In the genomic region with DNA sequence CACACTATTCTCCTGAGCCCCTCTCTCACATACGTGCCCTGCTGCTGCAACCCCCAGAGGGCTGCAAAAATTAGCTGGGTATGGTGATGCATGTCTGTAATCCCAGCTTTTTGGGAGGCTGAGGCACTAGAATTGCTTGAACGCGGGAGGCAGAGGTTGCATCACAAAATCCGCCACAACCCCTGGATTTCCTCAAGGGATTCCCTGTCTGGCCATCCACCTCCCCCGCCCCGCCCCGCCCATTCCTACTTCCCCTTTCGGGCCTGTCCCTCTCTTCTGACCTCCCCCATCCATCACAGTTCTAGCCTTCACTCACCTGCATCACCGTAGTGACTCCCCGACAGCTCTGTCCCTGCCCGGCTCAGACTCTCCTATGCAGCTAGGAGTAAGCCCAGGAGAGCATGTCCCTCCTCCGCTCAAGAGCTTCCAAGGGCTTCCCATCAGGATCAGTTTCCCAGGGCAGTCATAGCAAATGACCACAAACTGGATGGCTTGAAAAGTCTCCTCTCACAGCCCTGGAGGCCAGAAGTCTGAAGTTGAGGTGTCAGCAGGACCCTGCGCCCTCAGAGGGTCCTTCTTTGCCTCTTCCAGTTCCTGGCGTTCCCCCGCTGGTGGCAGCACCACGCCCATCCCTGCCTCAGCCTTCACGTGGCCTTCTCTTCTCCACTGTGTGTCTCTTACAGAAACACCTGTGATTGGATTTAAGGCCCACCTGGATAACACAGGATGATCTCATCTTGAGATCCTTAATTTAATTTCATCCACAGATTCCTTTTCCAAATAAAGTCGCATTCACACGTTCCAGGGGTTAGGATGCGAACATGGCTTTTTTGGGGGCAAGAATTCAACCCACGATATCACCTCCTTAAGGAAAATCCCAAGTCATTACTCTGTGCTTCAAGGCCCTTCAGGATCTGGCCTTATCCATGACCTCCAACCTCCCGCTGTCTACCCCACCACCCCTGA, we compare ENCODE assay signal across 13 cellular contexts. TPM values are rescaled to one million over a fixed set of nuclear protein-coding genes. Genes with fewer than 3 reads are reported as not detected.
A peak's percentile ranks its signal among the peaks of the same experiment; 100 is the strongest.
DNase-seq lines count a peak whose midpoint lies in the region; ATAC-seq, FAIRE-seq and TF ChIP-seq lines count a peak whose summit lies in the region.
"Had no signal": no experiment of that assay in that cellular context is flagged by ENCODE, and none has a peak within 500 bp of the region (broad histone marks: within the 10 kb centered on the region; RNA-seq: fewer than 3 reads in every experiment).

No MANE protein-coding gene starts in this region.

- H3K9me3 ChIP-seq in OCI-LY1 (ENCODE audit: low read length) (no peaks in the 10 kb centered on the region), endodermal cell (ENCODE audit: control insufficient read depth, low read length) (peaks cover 7% of the 10 kb centered on the region)

- no peaks in the 10 kb centered on the region for H3K9me2 ChIP-seq in OCI-LY1 (ENCODE audit: low read depth, low read length)

- H3K4me3 ChIP-seq in OCI-LY1 (ENCODE audit: low read depth, low read length, poor library complexity, severe bottlenecking) (no peak overlapping the region), endodermal cell (ENCODE audit: low read length) (no peak overlapping the region), foreskin fibroblast (ENCODE audit: low read depth in 1 of 2, low read length in 2 of 2) (no peak overlapping the region)

- CTCF ChIA-PET in activated CD8-positive, alpha-beta memory T cell treated with anti-CD3 and anti-CD28 coated beads, Interleukin-2, amount 10 ng/mL, durations not matched to agents 7 days and 5 days (lab: Charles Lee): interaction anchor here (0.9 to 2.4 kb wide), 2 partner anchors 12 to 181 kb away, joined by 3 to 9 read pairs; no protein-coding TSS in a partner anchor

- no peaks in the 10 kb centered on the region for H3K79me2 ChIP-seq in OCI-LY1 (ENCODE audit: insufficient read depth, low read length)

- H3K27ac Mint-ChIP-seq in endodermal cell (no peak overlapping the region), progenitor cell of endocrine pancreas (peak overlapping the region; percentile 89)
- H3K27ac Mint-ChIP-seq in activated CD8-positive, alpha-beta memory T cell treated with anti-CD3 and anti-CD28 coated beads, Interleukin-2, amount 10 ng/mL, durations not matched to agents 7 days and 5 days: no peak overlapping the region
- H3K27ac Mint-ChIP-seq: T-helper 1 cell treated with Interleukin-12 subunit alpha and Interleukin-12 subunit beta and Interleukin-4 antibody, amounts not matched to agents 30 μg/mL and 1 μg/mL, for 36 hours had no signal

- H3K27me3 Mint-ChIP-seq in endodermal cell (ENCODE audit: insufficient read depth) (peaks cover 48% of the 10 kb centered on the region), progenitor cell of endocrine pancreas (no peaks in the 10 kb centered on the region)
- peaks cover under 1% of the 10 kb centered on the region for H3K27me3 Mint-ChIP-seq in activated CD8-positive, alpha-beta memory T cell treated with anti-CD3 and anti-CD28 coated beads, Interleukin-2, amount 10 ng/mL, durations not matched to agents 7 days and 5 days

- no peaks in the 10 kb centered on the region for H3K36me3 ChIP-seq in OCI-LY1 (ENCODE audit: insufficient read depth, low read length)
- no peaks in the 10 kb centered on the region for H3K36me3 ChIP-seq in endodermal cell (ENCODE audit: control insufficient read depth, insufficient read depth, low read length)

- H3K9ac ChIP-seq in OCI-LY1 (ENCODE audit: low read length) (no peak overlapping the region), endodermal cell (ENCODE audit: extremely low read depth, low read length, poor library complexity, severe bottlenecking) (no peak overlapping the region)
- H3K9ac ChIP-seq: KMS-11 had no signal

- TF ChIP-seq CTCF in D721Med (IDR thresholded peaks at IDR 0.05; ENCODE audit: insufficient read depth, missing control alignments): peak; percentile 10
- peak; percentile 19; the same call in 1 of the 2 replicates for TF ChIP-seq CTCF in OCI-LY1 (IDR thresholded peaks at IDR 0.05; ENCODE audit: low read length)
- TF ChIP-seq CTCF in endodermal cell (conservative IDR thresholded peaks at IDR 0.05): peak; percentile 73
- no peak for TF ChIP-seq CTCF in progenitor cell of endocrine pancreas (IDR thresholded peaks at IDR 0.05; ENCODE audit: unreplicated experiment)
- TF ChIP-seq CTCF in foreskin fibroblast (IDR thresholded peaks at IDR 0.05; ENCODE audit: low read depth, low read length): no peak

- H3K36me3 Mint-ChIP-seq in endodermal cell (ENCODE audit: low read depth): no peaks in the 10 kb centered on the region
- no peaks in the 10 kb centered on the region for H3K36me3 Mint-ChIP-seq in progenitor cell of endocrine pancreas (ENCODE audit: insufficient read depth)
- no peaks in the 10 kb centered on the region for H3K36me3 Mint-ChIP-seq in activated CD8-positive, alpha-beta memory T cell treated with anti-CD3 and anti-CD28 coated beads, Interleukin-2, amount 10 ng/mL, durations not matched to agents 7 days and 5 days

- no peaks in the 10 kb centered on the region for H4K20me1 ChIP-seq in OCI-LY1 (ENCODE audit: insufficient read depth, low read length)

- H3K4me3 Mint-ChIP-seq in endodermal cell: no peak overlapping the region
- no peak overlapping the region for H3K4me3 Mint-ChIP-seq in progenitor cell of endocrine pancreas (ENCODE audit: low read depth)
- H3K4me3 Mint-ChIP-seq in activated CD8-positive, alpha-beta memory T cell treated with anti-CD3 and anti-CD28 coated beads, Interleukin-2, amount 10 ng/mL, durations not matched to agents 7 days and 5 days: no peak overlapping the region
- H3K4me3 Mint-ChIP-seq: central memory CD8-positive, alpha-beta T cell; T-helper 1 cell treated with Interleukin-12 subunit alpha and Interleukin-12 subunit beta and Interleukin-4 antibody, amounts not matched to agents 30 μg/mL and 1 μg/mL, for 36 hours had no signal

- FAIRE-seq in D721Med (lab: Jason Lieb, UNC): no peak

- DNase-seq in D721Med (ENCODE audit: insufficient read length, low spot score) (no peak), endodermal cell (peak; percentile 77), progenitor cell of endocrine pancreas (ENCODE audit: low spot score, unreplicated experiment) (no peak), foreskin fibroblast (no peak)
- DNase-seq in activated CD8-positive, alpha-beta memory T cell treated with anti-CD3 and anti-CD28 coated beads, Interleukin-2, amount 10 ng/mL, durations not matched to agents 7 days and 5 days: no peak
- DNase-seq: activated CD8-positive, alpha-beta memory T cell treated with anti-CD3 and anti-CD28 coated beads, Interleukin-2, amount 50 U/mL, for 48 hours; retina had no signal

- WGBS in endodermal cell (ENCODE audit: insufficient coverage in 1 of 2, insufficient read length in 1 of 2), 2 experiments: 84 to 86% methylated on average over 16 to 22 of the region's 22 CpGs

- H2AFZ ChIP-seq in OCI-LY1 (ENCODE audit: low read length): no peak overlapping the region

- H3K27ac ChIP-seq in OCI-LY1 (ENCODE audit: low read depth, low read length, poor library complexity, severe bottlenecking) (no peak overlapping the region), endodermal cell (ENCODE audit: low read depth, low read length) (no peak overlapping the region)
- H3K27ac ChIP-seq: KMS-11 had no signal

- peaks cover 7% of the 10 kb centered on the region; the same call in 1 of the 2 replicates for H3K27me3 ChIP-seq in OCI-LY1 (ENCODE audit: insufficient read depth, low read length)
- H3K27me3 ChIP-seq in endodermal cell (ENCODE audit: control insufficient read depth, insufficient read depth, low read length, poor library complexity, severe bottlenecking): peaks cover 42% of the 10 kb centered on the region

- H3K9me3 Mint-ChIP-seq in endodermal cell (no peaks in the 10 kb centered on the region), progenitor cell of endocrine pancreas (ENCODE audit: low read depth) (no peaks in the 10 kb centered on the region)
- no peaks in the 10 kb centered on the region for H3K9me3 Mint-ChIP-seq in activated CD8-positive, alpha-beta memory T cell treated with anti-CD3 and anti-CD28 coated beads, Interleukin-2, amount 10 ng/mL, durations not matched to agents 7 days and 5 days (ENCODE audit: low read depth)
- H3K9me3 Mint-ChIP-seq: central memory CD8-positive, alpha-beta T cell; T-helper 1 cell treated with Interleukin-12 subunit alpha and Interleukin-12 subunit beta and Interleukin-4 antibody, amounts not matched to agents 30 μg/mL and 1 μg/mL, for 36 hours had no signal

- H3K4me1 Mint-ChIP-seq in endodermal cell (peaks cover 14% of the 10 kb centered on the region), progenitor cell of endocrine pancreas (ENCODE audit: low read depth) (peaks cover 14% of the 10 kb centered on the region)
- peaks cover 35% of the 10 kb centered on the region for H3K4me1 Mint-ChIP-seq in activated CD8-positive, alpha-beta memory T cell treated with anti-CD3 and anti-CD28 coated beads, Interleukin-2, amount 10 ng/mL, durations not matched to agents 7 days and 5 days

- no peak for ATAC-seq in GM19467 (IDR thresholded peaks at IDR 0.05; ENCODE audit: unreplicated experiment)
- no peak for ATAC-seq in activated CD8-positive, alpha-beta memory T cell treated with anti-CD3 and anti-CD28 coated beads, Interleukin-2, amount 10 ng/mL, durations not matched to agents 7 days and 5 days
- no peak for ATAC-seq in esophagus mucosa

- no peaks in the 10 kb centered on the region for H3F3A ChIP-seq in OCI-LY1 (ENCODE audit: insufficient read depth, low read length)

- H3K4me2 ChIP-seq in OCI-LY1 (ENCODE audit: low read length): no peak overlapping the region
- H3K4me2 ChIP-seq: KMS-11 had no signal

- H3K4me1 ChIP-seq in OCI-LY1 (ENCODE audit: insufficient read depth, low read length, severe bottlenecking) (peaks cover 8% of the 10 kb centered on the region), endodermal cell (ENCODE audit: control insufficient read depth, insufficient read depth, low read length) (peaks cover 3% of the 10 kb centered on the region)

RNA-seq across cellular contexts. Expression of a gene that starts 58.5 kb away (rescaled TPM):
- 10 to 100 TPM; 23.0 to 26.2 TPM for total RNA-seq in endodermal cell
- polyA plus RNA-seq in endodermal cell (2013, experiment 1 of 2): 19.6 TPM
- 16.8 TPM for polyA plus RNA-seq in endodermal cell (2013, experiment 2 of 2)
- 15.9 and 16.5 TPM in 2 replicates for total RNA-seq in progenitor cell of endocrine pancreas
- total RNA-seq in activated CD8-positive, alpha-beta memory T cell treated with anti-CD3 and anti-CD28 coated beads, Interleukin-2, amount 10 ng/mL, durations not matched to agents 7 days and 5 days: 10 to 100 TPM; 12.8 to 12.9 TPM
- 12.4 TPM for total RNA-seq in esophagus mucosa

Comparison
In these comparisons a context has a peak if more than half of its experiments do, and no peak if none do; other contexts are left out.
1. CTCF ChIP-seq: peak in D721Med (single experiment), OCI-LY1 (single experiment) and endodermal cell (single experiment); none in progenitor cell of endocrine pancreas (single experiment) and foreskin fibroblast (single experiment).